Comparison of ENCODE assay signal across 29 cellular contexts in genomic region chrX:104696667-104697066, GRCh38.
"Had no signal": no experiment of that assay in that cellular context is flagged by ENCODE, and none has a peak within 500 bp of the region (broad histone marks: within the 10 kb centered on the region; RNA-seq: fewer than 3 reads in every experiment).

No MANE protein-coding gene starts in this region.

- ATAC-seq: activated naive CD4-positive, alpha-beta T cell treated with anti-CD3 and anti-CD28 coated beads, Interleukin-2, amount 50 U/mL, for 72 hours; activated T-cell treated with anti-CD3 and anti-CD28 coated beads, Interleukin-2, amount 50 U/mL, for 72 hours; gastroesophageal sphincter had no signal

- FAIRE-seq: endometrium, endothelial cell of umbilical vein had no signal

- H3K27ac ChIP-seq: ascending aorta, breast epithelium, cardiac muscle cell, colonic mucosa, epithelial cell of prostate, esophagus squamous epithelium, gastroesophageal sphincter had no signal

- H3K27me3 ChIP-seq: ascending aorta, colonic mucosa, esophagus squamous epithelium, gastroesophageal sphincter had no signal

- H3K36me3 ChIP-seq: ascending aorta, breast epithelium, cardiac muscle cell, colonic mucosa, esophagus squamous epithelium, gastroesophageal sphincter had no signal

- H3K4me3 ChIP-seq: ascending aorta, breast epithelium, cardiac muscle cell, colonic mucosa, esophagus squamous epithelium, gastroesophageal sphincter had no signal

- H3K4me1 ChIP-seq: ascending aorta, breast epithelium, colonic mucosa, esophagus squamous epithelium, gastroesophageal sphincter had no signal

- H3K9me3 ChIP-seq: ascending aorta, breast epithelium, colonic mucosa, esophagus squamous epithelium, gastroesophageal sphincter had no signal

- DNase-seq: activated CD4-positive, alpha-beta memory T cell treated with anti-CD3 and anti-CD28 coated beads, Interleukin-2, amount 10 ng/mL, durations not matched to agents 7 days and 5 days; activated CD4-positive, alpha-beta T cell treated with anti-CD3 and anti-CD28 coated beads for 1 hour; activated CD4-positive, alpha-beta T cell treated with anti-CD3 and anti-CD28 coated beads for 4 hours; activated CD4-positive, alpha-beta T cell treated with anti-CD3 and anti-CD28 coated beads, Interleukin-2, amount 10 ng/mL, durations not matched to agents 7 days and 5 days; activated CD4-positive, alpha-beta T cell treated with anti-CD3 and anti-CD28 coated beads, Interleukin-2, amount 50 U/mL, for 4 hours; activated CD4-positive, CD25-positive, alpha-beta regulatory T cell; activated CD8-positive, alpha-beta memory T cell treated with anti-CD3 and anti-CD28 coated beads, Interleukin-2, amount 50 U/mL, for 48 hours; activated gamma-delta T cell; activated naive CD4-positive, alpha-beta T cell; activated naive CD4-positive, alpha-beta T cell treated with anti-CD3 and anti-CD28 coated beads, Interleukin-2, amount 10 ng/mL, durations not matched to agents 7 days and 5 days; activated naive CD8-positive, alpha-beta T cell treated with anti-CD3 and anti-CD28 coated beads, Interleukin-2, amount 10 ng/mL, durations not matched to agents 7 days and 5 days; activated T-cell treated with anti-CD3 and anti-CD28 coated beads for 4 hours; activated T-cell treated with anti-CD3 and anti-CD28 coated beads, Interleukin-2, amount 50 U/mL, for 24 hours; activated T-cell treated with anti-CD3 and anti-CD28 coated beads, Interleukin-2, amount 50 U/mL, for 72 hours; central memory CD4-positive, alpha-beta T cell; cerebellar nuclear complex; colonic mucosa; effector CD8-positive, alpha-beta T cell; esophagus squamous epithelium; foreskin melanocyte; T-helper 2 cell had no signal
